ENCODE assay signal across 11 cellular contexts in the genomic region with DNA sequence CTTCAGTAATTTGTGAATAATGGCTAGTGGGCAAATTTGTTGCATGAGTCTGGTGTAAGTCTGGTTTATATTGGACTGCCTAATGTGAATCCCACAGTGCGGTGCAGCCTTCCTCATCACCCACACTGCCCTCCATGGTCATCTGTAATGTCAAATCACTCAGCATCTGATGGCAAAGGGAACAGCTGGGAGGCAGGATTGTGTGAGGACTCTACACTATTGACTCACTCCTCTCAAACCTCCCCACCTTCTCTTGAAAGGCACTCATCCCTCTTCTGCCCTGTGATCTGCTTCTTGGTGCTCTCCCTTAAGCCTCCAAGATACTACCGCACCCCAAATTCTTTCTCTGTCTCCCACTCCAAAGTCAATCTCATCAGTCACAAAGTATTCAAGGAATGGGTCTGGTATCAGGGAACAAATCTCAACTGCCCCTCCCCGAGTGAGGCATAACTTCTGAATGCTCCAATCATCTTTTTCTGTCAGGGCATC.
A peak's percentile ranks its signal among the peaks of the same experiment; 100 is the strongest.
DNase-seq lines count a peak whose midpoint lies in the region; ATAC-seq and FAIRE-seq lines count a peak whose summit lies in the region.
"Had no signal": no experiment of that assay in that cellular context is flagged by ENCODE, and none has a peak within 500 bp of the region (broad histone marks: within the 10 kb centered on the region; RNA-seq: fewer than 3 reads in every experiment).

No MANE protein-coding gene starts in this region.

- in situ Hi-C loops in HAP-1 (cut with MboI; ENCODE audit: low sequenced_read_pairs) = no loop called here

- H3K4me1 ChIP-seq in SJSA1 (replicated peaks) (peaks cover 44% of the 10 kb centered on the region), HAP-1 (peaks cover 21% of the 10 kb centered on the region)

- H3K4me3 ChIP-seq in SJSA1 (no peak overlapping the region), HAP-1 (no peak overlapping the region)

- H3K36me3 ChIP-seq in SJSA1 (no peaks in the 10 kb centered on the region), HAP-1 (replicated peaks) (no peaks in the 10 kb centered on the region)

- peak overlapping the region; percentile 18; the same call in 1 of the 2 replicates for H3K27ac ChIP-seq in SJSA1

- no peak for FAIRE-seq in frontal cortex (lab: Jason Lieb, UNC)

- H3K27me3 ChIP-seq in SJSA1 (replicated peaks) (no peaks in the 10 kb centered on the region), HAP-1 (ENCODE audit: low read depth) (no peaks in the 10 kb centered on the region)

- peak; percentile 49 for ATAC-seq in HG03103 (IDR thresholded peaks at IDR 0.05; ENCODE audit: low read depth, unreplicated experiment)

- intact Hi-C loops in head of caudate nucleus (cut with DNase I) = no loop called here

- DNase-seq in Ammon's horn (ENCODE audit: low spot score) (peak; percentile 52), SJSA1 (ENCODE audit: low read depth in 1 of 2, low spot score in 2 of 2) (peak in 1 of 2 experiments; percentile 46), iris pigment epithelial cell (ENCODE audit: low read depth) (peak; percentile 89), frontal cortex (ENCODE audit: low spot score in 2 of 2) (no peak), RKO (ENCODE audit: low spot score) (no peak), HAP-1 (ENCODE audit: low spot score in 2 of 2) (no peak), head of caudate nucleus (no peak)
- DNase-seq: activated gamma-delta T cell treated with Interleukin-2 at 50 U/mL for 16 hours; CD4-positive, alpha-beta memory T cell; stimulated activated CD8-positive, alpha-beta memory T cell treated with anti-CD3 and anti-CD28 coated beads, Interleukin-4, amount 100 ng/mL, for 48 hours had no signal

- H3K9me3 ChIP-seq in SJSA1 (replicated peaks) = no peaks in the 10 kb centered on the region
- no peaks in the 10 kb centered on the region for H3K9me3 ChIP-seq in HAP-1

Comparison
In these comparisons a context has a peak if more than half of its experiments do, and no peak if none do; other contexts are left out.
1. DNase-seq: peak in Ammon's horn (single experiment) and iris pigment epithelial cell (single experiment); none in frontal cortex (0 of 2), RKO (single experiment), HAP-1 (0 of 2) and head of caudate nucleus (0 of 42).